Comparison of ENCODE assay signal across 29 cellular contexts in genomic region chr6:8535505-8535904, GRCh38.
"Had no signal": no experiment of that assay in that cellular context is flagged by ENCODE, and none has a peak within 500 bp of the region (broad histone marks: within the 10 kb centered on the region; RNA-seq: fewer than 3 reads in every experiment).

No MANE protein-coding gene starts in this region.

- ATAC-seq: activated CD8-positive, alpha-beta T cell treated with anti-CD3 and anti-CD28 coated beads for 36 hours; activated T-cell treated with anti-CD3 and anti-CD28 coated beads, Interleukin-2, amount 50 U/mL, for 72 hours; activated T-helper 17 cell treated with anti-CD3 and anti-CD28 coated beads, Interleukin-2, amount 50 U/mL, for 72 hours had no signal

- H3K27me3 ChIP-seq: ascending aorta, SJCRH30 had no signal

- H3K27ac ChIP-seq: ascending aorta, SJCRH30, SK-N-MC had no signal

- H3K4me3 ChIP-seq: ascending aorta, SJCRH30, SK-N-MC had no signal

- H3K36me3 ChIP-seq: ascending aorta, SJCRH30 had no signal

- DNase-seq: activated CD4-positive, alpha-beta T cell treated with anti-CD3 and anti-CD28 coated beads, Interleukin-2, amount 10 ng/mL, durations not matched to agents 24 days and 14 days; activated CD4-positive, alpha-beta T cell treated with anti-CD3 and anti-CD28 coated beads, Interleukin-2, amount 50 U/mL, for 4 hours; activated CD8-positive, alpha-beta T cell treated with anti-CD3 and anti-CD28 coated beads for 36 hours; activated effector memory CD4-positive, alpha-beta T cell treated with anti-CD3 and anti-CD28 coated beads, Interleukin-2, amount 50 U/mL, for 16 hours; activated naive CD4-positive, alpha-beta T cell; activated naive CD4-positive, alpha-beta T cell treated with anti-CD3 and anti-CD28 coated beads, Interleukin-2, amount 50 U/mL, for 16 hours; activated naive CD8-positive, alpha-beta T cell treated with anti-CD3 and anti-CD28 coated beads for 36 hours; activated T-cell treated with anti-CD3 and anti-CD28 coated beads, Interleukin-2, amount 50 U/mL, for 1 hour; activated T-cell treated with anti-CD3 and anti-CD28 coated beads, Interleukin-2, amount 50 U/mL, for 72 hours; amygdala; cerebellar nuclear complex; Kasumi-1; KG1; MM.1S; MV-4-11; NCI-H1092; NCI-H1436 treated with DMSO at 0.1 percent for 48 hours; NCI-H1694 treated with DMSO at 0.1 percent for 48 hours; NCI-H2029; NCI-H510A; NCI-H526; NCI-H748 treated with DMSO at 0.1 percent for 48 hours; NK-92 treated with Interleukin-12 subunit alpha and Interleukin-12 subunit beta, amount 100 ng/mL, for 24 hours; SHP77; SJCRH30 had no signal

- H3K4me1 ChIP-seq: ascending aorta had no signal

- FAIRE-seq: TTC549 had no signal
